Comparison of ENCODE assay signal across 8 cellular contexts in the genomic region with DNA sequence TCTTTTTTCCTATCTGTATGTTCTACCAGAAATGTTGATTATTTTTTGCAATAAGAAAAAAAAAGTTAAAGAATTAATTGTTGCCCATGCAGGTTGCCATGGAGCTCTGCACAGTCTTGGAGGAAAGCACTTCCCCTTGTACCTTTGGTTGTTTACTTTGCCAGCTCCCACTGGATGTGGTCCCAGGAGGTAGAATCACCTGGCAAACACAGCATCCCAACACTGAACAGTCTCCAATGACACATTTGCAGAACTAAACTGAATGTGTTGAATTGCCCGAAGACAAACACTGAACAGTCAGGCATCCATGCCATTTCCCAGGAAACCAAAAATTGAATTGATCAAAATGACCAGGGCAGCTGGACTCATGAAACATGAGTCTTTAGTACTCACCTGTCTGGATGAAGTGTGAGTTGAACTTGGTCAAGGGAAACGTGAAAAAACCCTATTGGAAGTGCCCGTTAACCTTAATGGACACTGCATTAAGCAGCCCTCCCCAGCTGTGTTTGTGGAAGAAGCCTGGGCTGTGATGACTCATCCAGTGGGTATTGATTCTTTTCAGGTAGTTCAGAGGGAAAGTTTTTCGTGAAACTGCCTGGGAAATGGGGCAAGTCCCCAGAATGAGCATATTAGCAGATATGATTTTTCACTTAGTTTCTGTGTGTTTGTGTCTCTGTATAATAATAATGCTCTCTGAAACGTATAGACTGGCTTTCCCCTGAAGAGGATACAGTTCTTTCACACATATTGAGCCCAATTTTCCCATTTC.
DNase-seq lines count a peak whose midpoint lies in the region; ATAC-seq, FAIRE-seq and TF ChIP-seq lines count a peak whose summit lies in the region.
"Had no signal": no experiment of that assay in that cellular context is flagged by ENCODE, and none has a peak within 500 bp of the region (broad histone marks: within the 10 kb centered on the region; RNA-seq: fewer than 3 reads in every experiment).

No MANE protein-coding gene starts in this region.

- peak; percentile 19 for DNase-seq in NCI-H2196 treated with DMSO at 0.1 percent for 48 hours (lab: John Stamatoyannopoulos, UW; ENCODE audit: unreplicated experiment)
- DNase-seq in mucosa of descending colon, result no peak
- no peak for DNase-seq in glutamatergic neuron
- no peak for DNase-seq in H54 (ENCODE audit: insufficient read length, low spot score)
- no peak for DNase-seq in activated T-helper 2 cell treated with anti-CD3 and anti-CD28 coated beads, Interferon-gamma antibody, Interleukin-2, Interleukin-4, amounts not matched to agents 10 μg/mL and 5 μg/mL and 100 μg/mL, durations not matched to agents 14 hours and 24 hours and 36 hours (ENCODE audit: low spot score)

- H3K4me3 Mint-ChIP-seq in glutamatergic neuron (ENCODE audit: unreplicated experiment), result no peak overlapping the region
- H3K4me3 Mint-ChIP-seq in activated T-helper 2 cell treated with anti-CD3 and anti-CD28 coated beads, Interferon-gamma antibody, Interleukin-2, Interleukin-4, amounts not matched to agents 10 μg/mL and 5 μg/mL and 100 μg/mL, durations not matched to agents 14 hours and 24 hours and 36 hours (ENCODE audit: low read depth), result no peak overlapping the region

- intact Hi-C loops in mucosa of descending colon (cut with DNase I, micrococcal nuclease), result no loop called here
- intact Hi-C loops in activated T-helper 2 cell treated with anti-CD3 and anti-CD28 coated beads, Interferon-gamma antibody, Interleukin-2, Interleukin-4, amounts not matched to agents 10 μg/mL and 5 μg/mL and 100 μg/mL, durations not matched to agents 14 hours and 24 hours and 36 hours (cut with micrococcal nuclease), result no loop called here

- H3K27me3 Mint-ChIP-seq in glutamatergic neuron (ENCODE audit: unreplicated experiment), result no peaks in the 10 kb centered on the region
- peaks cover 6% of the 10 kb centered on the region for H3K27me3 Mint-ChIP-seq in activated T-helper 2 cell treated with anti-CD3 and anti-CD28 coated beads, Interferon-gamma antibody, Interleukin-2, Interleukin-4, amounts not matched to agents 10 μg/mL and 5 μg/mL and 100 μg/mL, durations not matched to agents 14 hours and 24 hours and 36 hours (ENCODE audit: low read depth)

- H3K36me3 Mint-ChIP-seq in glutamatergic neuron (ENCODE audit: unreplicated experiment), result no peaks in the 10 kb centered on the region
- peaks cover 12% of the 10 kb centered on the region for H3K36me3 Mint-ChIP-seq in activated T-helper 2 cell treated with anti-CD3 and anti-CD28 coated beads, Interferon-gamma antibody, Interleukin-2, Interleukin-4, amounts not matched to agents 10 μg/mL and 5 μg/mL and 100 μg/mL, durations not matched to agents 14 hours and 24 hours and 36 hours (ENCODE audit: low read depth)

- H3K9me3 ChIP-seq in mucosa of descending colon, result no peaks in the 10 kb centered on the region

- H3K9me3 Mint-ChIP-seq in glutamatergic neuron (ENCODE audit: unreplicated experiment), result peaks cover 2% of the 10 kb centered on the region
- H3K9me3 Mint-ChIP-seq in activated T-helper 2 cell treated with anti-CD3 and anti-CD28 coated beads, Interferon-gamma antibody, Interleukin-2, Interleukin-4, amounts not matched to agents 10 μg/mL and 5 μg/mL and 100 μg/mL, durations not matched to agents 14 hours and 24 hours and 36 hours, result peaks cover 14% of the 10 kb centered on the region

- no peak for TF ChIP-seq POLR2A in H54 (IDR thresholded peaks at IDR 0.05; ENCODE audit: low read depth, low read length)

- no peaks in the 10 kb centered on the region for H3K4me1 ChIP-seq in mucosa of descending colon (ENCODE audit: low read depth)

- no peaks in the 10 kb centered on the region for H3K4me1 Mint-ChIP-seq in glutamatergic neuron (ENCODE audit: low read depth, unreplicated experiment)
- peaks cover 40% of the 10 kb centered on the region for H3K4me1 Mint-ChIP-seq in activated T-helper 2 cell treated with anti-CD3 and anti-CD28 coated beads, Interferon-gamma antibody, Interleukin-2, Interleukin-4, amounts not matched to agents 10 μg/mL and 5 μg/mL and 100 μg/mL, durations not matched to agents 14 hours and 24 hours and 36 hours (ENCODE audit: low read depth)

- H3K4me3 ChIP-seq in mucosa of descending colon, result no peak overlapping the region

- no peaks in the 10 kb centered on the region for H3K36me3 ChIP-seq in mucosa of descending colon (ENCODE audit: low read depth)

- no peak overlapping the region for H3K27ac Mint-ChIP-seq in glutamatergic neuron (ENCODE audit: unreplicated experiment)
- H3K27ac Mint-ChIP-seq in activated T-helper 2 cell treated with anti-CD3 and anti-CD28 coated beads, Interferon-gamma antibody, Interleukin-2, Interleukin-4, amounts not matched to agents 10 μg/mL and 5 μg/mL and 100 μg/mL, durations not matched to agents 14 hours and 24 hours and 36 hours, result no peak overlapping the region

- FAIRE-seq in H54 (lab: Jason Lieb, UNC), result no peak
- FAIRE-seq: endometrium had no signal

- peak; percentile 40 for ATAC-seq in GM19043 (IDR thresholded peaks at IDR 0.05; ENCODE audit: low read depth, unreplicated experiment)
- peak; percentile 62 for ATAC-seq in HG02798 (IDR thresholded peaks at IDR 0.05; ENCODE audit: poor library complexity, unreplicated experiment)
- ATAC-seq in mucosa of descending colon, result peak; percentile 56

- TF ChIP-seq CTCF in mucosa of descending colon (IDR thresholded peaks at IDR 0.05), result no peak
- no peak for TF ChIP-seq CTCF in glutamatergic neuron (IDR thresholded peaks at IDR 0.05; ENCODE audit: partially characterized antibody, unreplicated experiment)
